In the genomic region with DNA sequence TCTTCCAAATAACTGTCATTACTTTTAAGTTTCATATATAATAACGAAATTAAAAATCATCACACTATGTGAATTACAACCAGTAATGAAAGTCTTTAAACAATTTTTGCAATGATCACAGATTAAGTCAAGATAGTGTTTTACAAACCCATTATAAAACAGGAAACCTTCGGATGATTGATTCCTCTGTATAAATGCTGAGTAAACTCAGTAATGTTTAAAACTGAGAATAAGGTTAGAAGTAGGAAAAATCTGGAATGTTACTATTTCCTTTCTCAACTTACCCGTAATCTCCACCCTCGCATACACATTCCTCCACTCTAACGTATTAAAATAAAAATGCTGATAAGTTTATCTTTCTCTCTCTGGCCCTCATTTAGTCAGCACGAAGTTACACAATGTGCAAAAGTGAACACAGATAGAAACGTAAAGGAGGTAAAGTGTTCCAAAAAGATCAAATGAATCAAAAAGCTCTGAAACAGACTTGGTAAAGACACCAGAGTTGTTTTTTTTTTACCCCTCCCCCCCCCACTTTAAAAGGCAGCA, we compare ENCODE assay signal across 8 cellular contexts. TPM values are rescaled to one million over a fixed set of nuclear protein-coding genes. Genes with fewer than 3 reads are reported as not detected.
DNase-seq lines count a peak whose midpoint lies in the region; ATAC-seq and TF ChIP-seq lines count a peak whose summit lies in the region.

No MANE protein-coding gene starts in this region.

- H4K20me1 ChIP-seq in HCT116 (ENCODE audit: insufficient read depth), result peaks cover 11% of the 10 kb centered on the region; the same call in 1 of the 2 replicates
- H4K20me1 ChIP-seq in hepatocyte (ENCODE audit: insufficient read depth, poor library complexity, severe bottlenecking), result peaks cover 38% of the 10 kb centered on the region

- no TSS peak for BruUV-seq in HCT116 (replicated peaks; lab: Mats Ljungman, UMichigan)

- POLR2A ChIA-PET in HCT116 (lab: Charles Lee), result interaction anchor here (1.6 kb wide), 1 partner anchor 81 kb away, joined by 5 read pairs; no protein-coding TSS in a partner anchor
- POLR2A ChIA-PET in activated CD8-positive, alpha-beta T cell treated with anti-CD3 and anti-CD28 coated beads for 36 hours (lab: Charles Lee), result interaction anchor here (0.6 to 4.2 kb wide), 12 partner anchors 8 to 1923 kb away, joined by 3 to 75 read pairs (median 9); a partner anchor contains a TSS

- peak overlapping the region; percentile 100 for H3K27ac Mint-ChIP-seq in activated CD8-positive, alpha-beta T cell treated with anti-CD3 and anti-CD28 coated beads for 36 hours

- no peaks in the 10 kb centered on the region for H3K27me3 ChIP-seq in HCT116 (ENCODE audit: insufficient read depth, low read length)
- no peaks in the 10 kb centered on the region for H3K27me3 ChIP-seq in hepatocyte
- H3K27me3 ChIP-seq in spleen (replicated peaks in 1 of 7), result no peaks in the 10 kb centered on the region

- no peak for TF ChIP-seq CTCF in HCT116 (IDR thresholded peaks at IDR 0.05 in 2 of 3, conservative IDR thresholded peaks at IDR 0.05 in 1 of 3; ENCODE audit: borderline replicate concordance in 1 of 3, insufficient read depth in 1 of 3, low read depth in 2 of 3, low read length in 2 of 3)
- TF ChIP-seq CTCF in activated CD8-positive, alpha-beta T cell treated with anti-CD3 and anti-CD28 coated beads for 36 hours (IDR thresholded peaks at IDR 0.05), result no peak
- TF ChIP-seq CTCF in hepatocyte (IDR thresholded peaks at IDR 0.05; ENCODE audit: poor library complexity), result no peak
- no peak for TF ChIP-seq CTCF in spleen (IDR thresholded peaks at IDR 0.05 in 8 of 11, conservative IDR thresholded peaks at IDR 0.05 in 3 of 11)

- H3K4me3 Mint-ChIP-seq in activated CD8-positive, alpha-beta T cell treated with anti-CD3 and anti-CD28 coated beads for 36 hours, result peak overlapping the region; percentile 100

- H3K9me3 ChIP-seq in HCT116 (ENCODE audit: control insufficient read depth in 1 of 2, insufficient read depth in 1 of 2, low read depth in 1 of 2, low read length in 2 of 2), result no peaks in the 10 kb centered on the region
- H3K9me3 ChIP-seq in hepatocyte (ENCODE audit: low read depth), result no peaks in the 10 kb centered on the region
- H3K9me3 ChIP-seq in spleen, result no peaks in the 10 kb centered on the region

- H3K4me3 ChIP-seq in HCT116 (replicated peaks in 1 of 2; ENCODE audit: low read depth in 1 of 2, low read length in 2 of 2) (peak overlapping the region; percentile 81 to 97), hepatocyte (peak overlapping the region; percentile 71), spleen (peak overlapping the region; percentile 62 to 93 (median 84))

- in situ Hi-C loops in G401 (cut with HindIII; ENCODE audit: low sequenced_read_pairs), result no loop called here

- no peak for ATAC-seq in HCT116
- no peak for ATAC-seq in activated CD8-positive, alpha-beta T cell treated with anti-CD3 and anti-CD28 coated beads for 36 hours

- peaks cover 3% of the 10 kb centered on the region for H3K9me3 Mint-ChIP-seq in activated CD8-positive, alpha-beta T cell treated with anti-CD3 and anti-CD28 coated beads for 36 hours

- H3K27me3 Mint-ChIP-seq in activated CD8-positive, alpha-beta T cell treated with anti-CD3 and anti-CD28 coated beads for 36 hours, result no peaks in the 10 kb centered on the region

- H3K4me1 ChIP-seq in HCT116 (ENCODE audit: control insufficient read depth in 1 of 2, insufficient read depth in 2 of 2, low read length in 2 of 2) (peaks cover 11 to 18% of the 10 kb centered on the region in 2 experiments), hepatocyte (ENCODE audit: insufficient read depth) (peaks cover 7% of the 10 kb centered on the region), spleen (peaks cover 20 to 69% (median 52%) of the 10 kb centered on the region in 6 donors)

- no peak for TF ChIP-seq RAD21 in HCT116 (IDR thresholded peaks at IDR 0.05; ENCODE audit: low read depth)

- intact Hi-C loops in HCT116 (cut with micrococcal nuclease) (loop anchor here (2.0 kb wide), 1 partner anchor 93 kb away; a partner anchor contains a TSS), spleen (cut with DNase I; ENCODE audit: low total_unique reads) (no loop called here)
- intact Hi-C loops in activated CD8-positive, alpha-beta T cell treated with anti-CD3 and anti-CD28 coated beads for 36 hours (cut with micrococcal nuclease), result loop anchor here (2.0 to 10.0 kb wide), 3 partner anchors 25 to 183 kb away; a partner anchor contains a TSS

- TF ChIP-seq POLR2A in HCT116 (IDR thresholded peaks at IDR 0.05; ENCODE audit: borderline replicate concordance, extremely low read depth, insufficient read depth, insufficient read length) (no peak), spleen (IDR thresholded peaks at IDR 0.05) (no peak)

- CTCF ChIA-PET in HCT116 (lab: Charles Lee), result no interaction called here
- CTCF ChIA-PET in activated CD8-positive, alpha-beta T cell treated with anti-CD3 and anti-CD28 coated beads for 36 hours (lab: Charles Lee), result interaction anchor here (1.1 to 2.6 kb wide), 8 partner anchors 16 to 90 kb away, joined by 3 to 27 read pairs (median 6); a partner anchor contains a TSS

- H3K27ac ChIP-seq in HCT116 (ENCODE audit: low read depth, low read length) (no peak overlapping the region), hepatocyte (peak overlapping the region; percentile 95), spleen (peak overlapping the region in 7 of 8 donors; percentile 97 to 99 (median 99))

- 14% methylated on average over 7 of the region's 7 CpGs for WGBS in hepatocyte (ENCODE audit: low lambda C conversion rate, missing lambda C conversion rate)
- WGBS in spleen, 5 donors, result 7 to 18% (median 11%) methylated on average over 7 of the region's 7 CpGs

- peak overlapping the region; percentile 87 for H3K9ac ChIP-seq in HCT116 (ENCODE audit: low read length)

- peak overlapping the region; percentile 75 for H3K4me2 ChIP-seq in HCT116 (ENCODE audit: low read length)
- peak overlapping the region; percentile 80 for H3K4me2 ChIP-seq in hepatocyte

- H2AFZ ChIP-seq in HCT116 (ENCODE audit: low read depth, low read length, poor library complexity, severe bottlenecking) (no peak overlapping the region), hepatocyte (no peak overlapping the region)

- H3K4me1 Mint-ChIP-seq in activated CD8-positive, alpha-beta T cell treated with anti-CD3 and anti-CD28 coated beads for 36 hours (ENCODE audit: low read depth), result peaks cover 35% of the 10 kb centered on the region

- RAD21 ChIA-PET in HCT116 (lab: Charles Lee; ENCODE audit: low non-redundant PET in 1 of 2, low total read pairs in 2 of 2, uncharacterized antibody in 2 of 2, unreplicated experiment in 2 of 2), result no interaction called here

- H3K79me2 ChIP-seq in HCT116 (ENCODE audit: insufficient read depth, low read length) (peaks cover 87% of the 10 kb centered on the region), hepatocyte (peaks cover 84% of the 10 kb centered on the region)

- H3K9me2 ChIP-seq in HCT116 (ENCODE audit: insufficient read depth) (no peaks in the 10 kb centered on the region), hepatocyte (replicated peaks; ENCODE audit: insufficient read depth) (no peaks in the 10 kb centered on the region)

- peaks cover 51% of the 10 kb centered on the region for H3K36me3 Mint-ChIP-seq in activated CD8-positive, alpha-beta T cell treated with anti-CD3 and anti-CD28 coated beads for 36 hours (ENCODE audit: low read depth)

- DNase-seq in HCT116 (ENCODE audit: low read depth, low spot score) (no peak), hepatocyte (ENCODE audit: low spot score) (no peak), spleen (no peak), amygdala (lab: John Stamatoyannopoulos, UW) (no peak), NCI-H1930 (lab: John Stamatoyannopoulos, UW) (no peak), G401 (ENCODE audit: low spot score) (no peak), NCI-H524 (lab: John Stamatoyannopoulos, UW) (no peak)
- DNase-seq in activated CD8-positive, alpha-beta T cell treated with anti-CD3 and anti-CD28 coated beads for 36 hours, result no peak

- H3K36me3 ChIP-seq in HCT116 (ENCODE audit: control insufficient read depth in 1 of 2, insufficient read depth in 2 of 2, low read length in 2 of 2), result peaks cover 15 to 19% of the 10 kb centered on the region in 2 experiments
- no peaks in the 10 kb centered on the region for H3K36me3 ChIP-seq in hepatocyte (replicated peaks; ENCODE audit: insufficient read depth, low read depth)
- H3K36me3 ChIP-seq in spleen, result peaks cover 0 to 44% (median 27%) of the 10 kb centered on the region in 6 donors

TF ChIP-seq in HCT116, 20 proteins besides CTCF, POLR2A, EP300 and RAD21 (continues in another document):
- TF ChIP-seq, protein P1, sequence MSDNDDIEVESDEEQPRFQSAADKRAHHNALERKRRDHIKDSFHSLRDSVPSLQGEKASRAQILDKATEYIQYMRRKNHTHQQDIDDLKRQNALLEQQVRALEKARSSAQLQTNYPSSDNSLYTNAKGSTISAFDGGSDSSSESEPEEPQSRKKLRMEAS (IDR thresholded peaks at IDR 0.05), result no peak
- TF ChIP-seq POLR2AphosphoS5 (IDR thresholded peaks at IDR 0.05; ENCODE audit: low read depth, low read length) (no peak), EZH2 (IDR thresholded peaks at IDR 0.05) (no peak), SIN3A (IDR thresholded peaks at IDR 0.05; ENCODE audit: low read depth) (no peak), JUND (IDR thresholded peaks at IDR 0.05) (no peak)

RNA-seq across cellular contexts. Expression of a gene that starts 1.6 kb away (rescaled TPM):
- total RNA-seq in HCT116 (2021; ENCODE audit: unreplicated experiment) (37.1 TPM), hepatocyte (46.4 and 48.6 TPM in 2 replicates), spleen (100 to 1,000 TPM in 3 of 7 donors, 10 to 100 TPM in 4; 65.7 to 139 (median 91.6) TPM)
- 6.5 and 11.6 TPM in 2 replicates for polyA plus RNA-seq in HCT116 (2012)
- total RNA-seq in activated CD8-positive, alpha-beta T cell treated with anti-CD3 and anti-CD28 coated beads for 36 hours, result 10 to 100 TPM; 47.1 to 58.4 TPM
- polyA plus RNA-seq in hepatocyte (28.0 and 45.5 TPM in 2 replicates), spleen (10 to 100 TPM; 21.4 to 26.2 (median 23.3) TPM)
- total RNA-seq in G401 (2014; rRNA removed; shearing (Covaris generic)), result 9.7 and 11.8 TPM in 2 replicates

RNA-seq across cellular contexts. Expression of a gene that starts 2.1 kb away (rescaled TPM):
- 3.7 TPM for total RNA-seq in HCT116 (2021; ENCODE audit: unreplicated experiment)
- 1.4 and 2.5 TPM in 2 replicates for polyA plus RNA-seq in HCT116 (2012)
- total RNA-seq in activated CD8-positive, alpha-beta T cell treated with anti-CD3 and anti-CD28 coated beads for 36 hours, result 10 to 100 TPM; 10.8 to 12.2 TPM
- total RNA-seq in hepatocyte, result 6.1 and 7.0 TPM in 2 replicates
- polyA plus RNA-seq in hepatocyte, result 6.1 and 6.9 TPM in 2 replicates
- total RNA-seq in spleen, result 1 to 10 TPM; 3.8 to 8.8 (median 5.8) TPM
- polyA plus RNA-seq in spleen, result 1 to 10 TPM; 3.1 to 5.0 (median 3.4) TPM
- total RNA-seq in G401 (2014; rRNA removed; shearing (Covaris generic)), result 6.0 and 10.0 TPM in 2 replicates

RNA-seq across cellular contexts. Expression of a gene that starts 23.8 kb away (rescaled TPM):
- total RNA-seq in HCT116 (2021; ENCODE audit: unreplicated experiment) (18.9 TPM), hepatocyte (24.8 and 28.2 TPM in 2 replicates), spleen (10 to 100 TPM; 26.8 to 42.4 (median 30.9) TPM)
- 11.0 and 12.4 TPM in 2 replicates for polyA plus RNA-seq in HCT116 (2012)
- 10 to 100 TPM; 14.2 to 16.5 TPM for total RNA-seq in activated CD8-positive, alpha-beta T cell treated with anti-CD3 and anti-CD28 coated beads for 36 hours
- polyA plus RNA-seq in hepatocyte (19.4 and 24.1 TPM in 2 replicates), spleen (10 to 100 TPM; 15.0 to 24.3 (median 18.0) TPM)
- 21.0 and 34.6 TPM in 2 replicates for total RNA-seq in G401 (2014; rRNA removed; shearing (Covaris generic))
